12 cellular contexts compared by ENCODE assay signal in the genomic region with DNA sequence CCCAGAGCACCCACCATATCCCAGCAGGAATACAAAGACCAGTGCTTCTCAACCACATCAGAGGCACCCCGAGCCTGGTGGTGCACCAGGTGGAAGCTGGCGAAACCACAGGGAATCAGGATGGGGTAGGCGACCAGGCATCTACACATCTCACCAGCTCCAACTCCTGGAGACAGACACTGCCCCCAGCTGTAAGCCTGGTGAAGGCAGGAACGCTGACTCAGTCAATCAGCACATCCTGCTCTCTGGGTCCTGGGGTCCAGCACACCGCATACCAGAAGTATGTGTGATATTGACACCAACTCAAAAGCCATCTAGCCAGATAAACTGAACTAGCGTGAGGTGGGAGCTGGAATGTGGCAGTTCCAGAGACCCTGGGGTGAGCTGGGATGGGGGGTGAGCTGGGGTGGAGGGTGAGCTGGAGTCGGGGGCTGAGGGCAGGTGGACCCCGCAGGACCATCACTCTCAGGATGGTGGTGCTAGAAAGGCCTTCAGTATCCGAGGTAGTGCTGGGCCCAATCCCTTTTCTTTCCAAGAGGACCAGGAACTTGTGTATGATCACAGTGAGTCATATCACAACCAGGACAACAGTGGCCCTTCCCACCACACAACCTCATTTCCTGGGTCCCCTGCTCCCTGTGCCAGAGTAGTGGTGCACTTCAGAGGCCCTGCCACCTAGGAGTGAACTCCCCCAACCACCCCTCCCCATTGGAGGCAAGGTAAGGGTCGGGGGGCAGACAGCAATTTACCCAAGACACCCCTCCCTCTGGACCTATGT. TPM values are rescaled to one million over a fixed set of nuclear protein-coding genes. Genes with fewer than 3 reads are reported as not detected.
DNase-seq lines count a peak whose midpoint lies in the region; ATAC-seq and TF ChIP-seq lines count a peak whose summit lies in the region.
"Had no signal": no experiment of that assay in that cellular context is flagged by ENCODE, and none has a peak within 500 bp of the region (broad histone marks: within the 10 kb centered on the region; RNA-seq: fewer than 3 reads in every experiment).

No MANE protein-coding gene starts in this region.

- no peaks in the 10 kb centered on the region for H3K9me3 Mint-ChIP-seq in activated CD8-positive, alpha-beta memory T cell treated with anti-CD3 and anti-CD28 coated beads, Interleukin-2, amount 10 ng/mL, durations not matched to agents 7 days and 5 days (ENCODE audit: low read depth)
- H3K9me3 Mint-ChIP-seq in activated T-helper 17 cell treated with anti-CD3 and anti-CD28 coated beads, Interleukin-2, amount 50 U/mL, for 72 hours = no peaks in the 10 kb centered on the region
- H3K9me3 Mint-ChIP-seq: activated naive CD4-positive, alpha-beta T cell treated with anti-CD3 and anti-CD28 coated beads for 36 hours had no signal

- DNase-seq in activated CD8-positive, alpha-beta memory T cell treated with anti-CD3 and anti-CD28 coated beads, Interleukin-2, amount 10 ng/mL, durations not matched to agents 7 days and 5 days = no peak
- no peak for DNase-seq in activated CD8-positive, alpha-beta memory T cell treated with anti-CD3 and anti-CD28 coated beads for 24 hours
- DNase-seq in hepatocyte (ENCODE audit: low spot score) (no peak), suprapubic skin (ENCODE audit: low spot score in 2 of 2) (no peak), GM19240 (ENCODE audit: insufficient read length, low spot score) (no peak), SHP77 treated with DMSO at 0.1 percent for 48 hours (lab: John Stamatoyannopoulos, UW) (no peak)
- DNase-seq in effector CD4-positive, alpha-beta T cell = no peak
- DNase-seq: ACHN; activated naive CD4-positive, alpha-beta T cell treated with anti-CD3 and anti-CD28 coated beads for 36 hours; NCI-H1092 treated with DMSO at 0.1 percent for 48 hours; stimulated activated CD4-positive, alpha-beta T cell treated with anti-CD3 and anti-CD28 coated beads, Interleukin-2, amount 100 ng/mL, for 24 hours had no signal

- peaks cover 11% of the 10 kb centered on the region for H3K36me3 Mint-ChIP-seq in activated CD8-positive, alpha-beta memory T cell treated with anti-CD3 and anti-CD28 coated beads, Interleukin-2, amount 10 ng/mL, durations not matched to agents 7 days and 5 days
- peaks cover 5% of the 10 kb centered on the region for H3K36me3 Mint-ChIP-seq in activated T-helper 17 cell treated with anti-CD3 and anti-CD28 coated beads, Interleukin-2, amount 50 U/mL, for 72 hours (ENCODE audit: low read depth)

- peak overlapping the region; percentile 91 for H3K27ac Mint-ChIP-seq in activated CD8-positive, alpha-beta memory T cell treated with anti-CD3 and anti-CD28 coated beads, Interleukin-2, amount 10 ng/mL, durations not matched to agents 7 days and 5 days
- no peak overlapping the region for H3K27ac Mint-ChIP-seq in activated T-helper 17 cell treated with anti-CD3 and anti-CD28 coated beads, Interleukin-2, amount 50 U/mL, for 72 hours
- H3K27ac Mint-ChIP-seq: activated naive CD4-positive, alpha-beta T cell treated with anti-CD3 and anti-CD28 coated beads for 36 hours had no signal

- H2AFZ ChIP-seq in hepatocyte = no peak overlapping the region

- ATAC-seq in activated CD8-positive, alpha-beta memory T cell treated with anti-CD3 and anti-CD28 coated beads, Interleukin-2, amount 10 ng/mL, durations not matched to agents 7 days and 5 days = peak; percentile 0
- peak; percentile 16 for ATAC-seq in activated T-helper 17 cell treated with anti-CD3 and anti-CD28 coated beads, Interleukin-2, amount 50 U/mL, for 72 hours (replicated peaks)

- H3K27me3 Mint-ChIP-seq in activated CD8-positive, alpha-beta memory T cell treated with anti-CD3 and anti-CD28 coated beads, Interleukin-2, amount 10 ng/mL, durations not matched to agents 7 days and 5 days = no peaks in the 10 kb centered on the region
- H3K27me3 Mint-ChIP-seq in activated T-helper 17 cell treated with anti-CD3 and anti-CD28 coated beads, Interleukin-2, amount 50 U/mL, for 72 hours = peaks cover 7% of the 10 kb centered on the region

- CTCF ChIA-PET in activated CD8-positive, alpha-beta memory T cell treated with anti-CD3 and anti-CD28 coated beads, Interleukin-2, amount 10 ng/mL, durations not matched to agents 7 days and 5 days (lab: Charles Lee) = interaction anchor here (1.0 to 9.1 kb wide), 12 partner anchors 8 to 113 kb away, joined by 3 to 136 read pairs (median 6); partner anchors contain the start of genes PDLIM7, PRR7 and RGS14

- H3K4me3 ChIP-seq in hepatocyte (no peak overlapping the region), suprapubic skin (peak overlapping the region; percentile 85)

- H3K9me3 ChIP-seq in hepatocyte (ENCODE audit: low read depth) (no peaks in the 10 kb centered on the region), suprapubic skin (no peaks in the 10 kb centered on the region)

- peak overlapping the region; percentile 77 for H3K4me3 Mint-ChIP-seq in activated CD8-positive, alpha-beta memory T cell treated with anti-CD3 and anti-CD28 coated beads, Interleukin-2, amount 10 ng/mL, durations not matched to agents 7 days and 5 days
- no peak overlapping the region for H3K4me3 Mint-ChIP-seq in activated T-helper 17 cell treated with anti-CD3 and anti-CD28 coated beads, Interleukin-2, amount 50 U/mL, for 72 hours

- no peaks in the 10 kb centered on the region for H3K27me3 ChIP-seq in hepatocyte
- H3K27me3 ChIP-seq in suprapubic skin = no peaks in the 10 kb centered on the region

- no peak for TF ChIP-seq CTCF in hepatocyte (IDR thresholded peaks at IDR 0.05; ENCODE audit: poor library complexity)
- no peak for TF ChIP-seq CTCF in suprapubic skin (IDR thresholded peaks at IDR 0.05)

- H3K27ac ChIP-seq in hepatocyte (no peak overlapping the region), suprapubic skin (peak overlapping the region; percentile 56)

- TF ChIP-seq EP300 in suprapubic skin (IDR thresholded peaks at IDR 0.05) = no peak

- no peaks in the 10 kb centered on the region for H3K9me2 ChIP-seq in hepatocyte (replicated peaks; ENCODE audit: insufficient read depth)

- H3K4me1 ChIP-seq in hepatocyte (ENCODE audit: insufficient read depth) = peaks cover 17% of the 10 kb centered on the region
- peaks cover 57% of the 10 kb centered on the region for H3K4me1 ChIP-seq in suprapubic skin

- H3K36me3 ChIP-seq in hepatocyte (replicated peaks; ENCODE audit: insufficient read depth, low read depth) (no peaks in the 10 kb centered on the region), suprapubic skin (peaks cover 22% of the 10 kb centered on the region)

- peaks cover 47% of the 10 kb centered on the region for H4K20me1 ChIP-seq in hepatocyte (ENCODE audit: insufficient read depth, poor library complexity, severe bottlenecking)

- peaks cover 45% of the 10 kb centered on the region for H3K4me1 Mint-ChIP-seq in activated CD8-positive, alpha-beta memory T cell treated with anti-CD3 and anti-CD28 coated beads, Interleukin-2, amount 10 ng/mL, durations not matched to agents 7 days and 5 days
- peaks cover 12% of the 10 kb centered on the region for H3K4me1 Mint-ChIP-seq in activated T-helper 17 cell treated with anti-CD3 and anti-CD28 coated beads, Interleukin-2, amount 50 U/mL, for 72 hours

- WGBS in hepatocyte (ENCODE audit: low lambda C conversion rate, missing lambda C conversion rate) = 82% methylated on average over 9 of the region's 10 CpGs
- WGBS in suprapubic skin = 85% methylated on average over 9 of the region's 10 CpGs

- TF ChIP-seq POLR2A in suprapubic skin (IDR thresholded peaks at IDR 0.05) = no peak

- H3K79me2 ChIP-seq in hepatocyte = peaks cover 49% of the 10 kb centered on the region

- H3K4me2 ChIP-seq in hepatocyte = peak overlapping the region; percentile 96

RNA-seq across cellular contexts. Expression of gene DBN1, which starts 2.5 kb away (rescaled TPM):
- 100 to 1,000 TPM in 1 of 2 experiments, 10 to 100 TPM in 1; 81.5 to 128 TPM for total RNA-seq in activated CD8-positive, alpha-beta memory T cell treated with anti-CD3 and anti-CD28 coated beads, Interleukin-2, amount 10 ng/mL, durations not matched to agents 7 days and 5 days
- 1 to 10 TPM; 2.3 to 3.1 TPM for total RNA-seq in activated T-helper 17 cell treated with anti-CD3 and anti-CD28 coated beads, Interleukin-2, amount 50 U/mL, for 72 hours
- total RNA-seq in hepatocyte = 83.7 and 107 TPM in 2 replicates
- polyA plus RNA-seq in hepatocyte = 116 and 122 TPM in 2 replicates
- 10 to 100 TPM; 13.1 to 43.4 (median 25.3) TPM for total RNA-seq in suprapubic skin

RNA-seq across cellular contexts. Expression of gene PRR7, which starts 24.3 kb away (rescaled TPM):
- total RNA-seq in activated CD8-positive, alpha-beta memory T cell treated with anti-CD3 and anti-CD28 coated beads, Interleukin-2, amount 10 ng/mL, durations not matched to agents 7 days and 5 days = 1 to 10 TPM; 3.1 to 5.3 TPM
- total RNA-seq in activated T-helper 17 cell treated with anti-CD3 and anti-CD28 coated beads, Interleukin-2, amount 50 U/mL, for 72 hours = 10 to 100 TPM in 1 of 2 donors, 1 to 10 TPM in 1; 8.2 to 13.6 TPM
- total RNA-seq in hepatocyte (4.8 TPM in 2 replicates), suprapubic skin (1 to 10 TPM; 5.7 to 9.8 (median 7.8) TPM)
- 11.7 and 14.3 TPM in 2 replicates for polyA plus RNA-seq in hepatocyte

RNA-seq across cellular contexts. Expression of gene PDLIM7, which starts 26.5 kb away (rescaled TPM):
- total RNA-seq in activated CD8-positive, alpha-beta memory T cell treated with anti-CD3 and anti-CD28 coated beads, Interleukin-2, amount 10 ng/mL, durations not matched to agents 7 days and 5 days = 10 to 100 TPM; 72.9 to 81.2 TPM
- 10 to 100 TPM; 34.9 to 38.8 TPM for total RNA-seq in activated T-helper 17 cell treated with anti-CD3 and anti-CD28 coated beads, Interleukin-2, amount 50 U/mL, for 72 hours
- total RNA-seq in hepatocyte = 43.5 and 57.1 TPM in 2 replicates
- 143 and 156 TPM in 2 replicates for polyA plus RNA-seq in hepatocyte
- 10 to 100 TPM; 28.7 to 41.3 (median 32.0) TPM for total RNA-seq in suprapubic skin

RNA-seq across cellular contexts. Expression of gene DOK3, which starts 38.7 kb away (rescaled TPM):
- total RNA-seq in activated CD8-positive, alpha-beta memory T cell treated with anti-CD3 and anti-CD28 coated beads, Interleukin-2, amount 10 ng/mL, durations not matched to agents 7 days and 5 days = 1 to 10 TPM; 3.3 to 5.7 TPM
- 10 to 100 TPM in 1 of 2 donors, 1 to 10 TPM in 1; 5.6 to 13.7 TPM for total RNA-seq in activated T-helper 17 cell treated with anti-CD3 and anti-CD28 coated beads, Interleukin-2, amount 50 U/mL, for 72 hours
- total RNA-seq in hepatocyte (3.3 and 3.5 TPM in 2 replicates), suprapubic skin (1 to 10 TPM in 3 of 4 donors, under 1 TPM in 1; 0.89 to 7.3 (median 1.8) TPM)
- polyA plus RNA-seq in hepatocyte = 2.6 and 3.1 TPM in 2 replicates

RNA-seq across cellular contexts. Expression of gene GRK6, which starts 44.5 kb away (rescaled TPM):
- 100 to 1,000 TPM; 112 to 159 TPM for total RNA-seq in activated CD8-positive, alpha-beta memory T cell treated with anti-CD3 and anti-CD28 coated beads, Interleukin-2, amount 10 ng/mL, durations not matched to agents 7 days and 5 days
- 100 to 1,000 TPM; 108 to 130 TPM for total RNA-seq in activated T-helper 17 cell treated with anti-CD3 and anti-CD28 coated beads, Interleukin-2, amount 50 U/mL, for 72 hours
- total RNA-seq in hepatocyte (29.3 and 31.6 TPM in 2 replicates), suprapubic skin (10 to 100 TPM; 29.1 to 62.2 (median 37.1) TPM)
- polyA plus RNA-seq in hepatocyte = 27.3 and 31.1 TPM in 2 replicates
